In genomic region chr5:120684749-120685415, GRCh38 we compare ENCODE assay signal across 10 cellular contexts.
DNase-seq lines count a peak whose midpoint lies in the region; ATAC-seq, FAIRE-seq and TF ChIP-seq lines count a peak whose summit lies in the region.
"Had no signal": no experiment of that assay in that cellular context is flagged by ENCODE, and none has a peak within 500 bp of the region (broad histone marks: within the 10 kb centered on the region; RNA-seq: fewer than 3 reads in every experiment).

No MANE protein-coding gene starts in this region.

- peak overlapping the region; percentile 62 for H2AK9ac ChIP-seq in IMR-90 (replicated peaks; ENCODE audit: low read depth, low read length, poor library complexity)

- no peak overlapping the region for H3K4me3 ChIP-seq in IMR-90 (ENCODE audit: insufficient read depth, low read depth, low read length)
- no peak overlapping the region for H3K4me3 ChIP-seq in brain microvascular endothelial cell (ENCODE audit: low read depth, low read length)
- no peak overlapping the region for H3K4me3 ChIP-seq in pancreas
- H3K4me3 ChIP-seq: thoracic aorta had no signal

- no peak overlapping the region; the same call in 1 of the 2 replicates for H4K91ac ChIP-seq in IMR-90 (ENCODE audit: insufficient read depth, low read depth, low read length)

- H4K20me1 ChIP-seq in IMR-90 (ENCODE audit: insufficient read depth, low read length) = no peaks in the 10 kb centered on the region

- TF ChIP-seq RAD21 in IMR-90 (IDR thresholded peaks at IDR 0.05; ENCODE audit: low read length) = no peak

- peak overlapping the region; percentile 67; the same call in 1 of the 2 replicates for H2BK20ac ChIP-seq in IMR-90 (ENCODE audit: low read depth, low read length)

- H3K18ac ChIP-seq in IMR-90 (ENCODE audit: low read depth, low read length) = no peak overlapping the region

- H2AFZ ChIP-seq in IMR-90 (replicated peaks; ENCODE audit: low read length, poor library complexity) = peak overlapping the region; percentile 46

- no peak overlapping the region for H4K5ac ChIP-seq in IMR-90 (ENCODE audit: low read depth, low read length)

- peak; percentile 41 for DNase-seq in NCI-H82 (lab: John Stamatoyannopoulos, UW)
- DNase-seq in NCI-H82 treated with DMSO at 0.1 percent for 48 hours (lab: John Stamatoyannopoulos, UW; ENCODE audit: unreplicated experiment) = no peak
- DNase-seq in IMR-90 = peak; percentile 12
- no peak for DNase-seq in brain microvascular endothelial cell
- DNase-seq in sciatic nerve (ENCODE audit: low spot score) = no peak
- no peak for DNase-seq in GM12891 (ENCODE audit: insufficient read length, low spot score)
- DNase-seq in pancreas = no peak
- DNase-seq: NCI-H1694 had no signal

- CTCF ChIA-PET in IMR-90 (lab: Yijun Ruan, JAX) = no interaction called here

- peak overlapping the region in 1 of 2 experiments; percentile 51; a peak in 3 of 4 replicates for H4K8ac ChIP-seq in IMR-90 (ENCODE audit: low read depth in 2 of 2, low read length in 2 of 2)

- peaks cover 10 to 30% of the 10 kb centered on the region in 2 experiments; a peak in 3 of 4 replicates for H3K79me1 ChIP-seq in IMR-90 (ENCODE audit: low read depth in 1 of 2, low read length in 2 of 2)

- peak overlapping the region; percentile 64; the same call in 1 of the 2 replicates for H3K23ac ChIP-seq in IMR-90 (ENCODE audit: low read depth, low read length)

- no TSS peak for BruUV-seq in IMR-90 (replicated peaks; lab: Mats Ljungman, UMichigan)

- H3K27me3 ChIP-seq in IMR-90 (ENCODE audit: control insufficient read depth, insufficient read depth, low read length) = no peaks in the 10 kb centered on the region
- no peaks in the 10 kb centered on the region for H3K27me3 ChIP-seq in brain microvascular endothelial cell (replicated peaks)
- no peaks in the 10 kb centered on the region for H3K27me3 ChIP-seq in pancreas

- no peak for FAIRE-seq in GM12891 (lab: Jason Lieb, UNC)
- no peak for FAIRE-seq in pancreas (lab: Jason Lieb, UNC)

- POLR2A ChIA-PET in IMR-90 (lab: Charles Lee; ENCODE audit: unreplicated experiment) = no interaction called here

- dilution Hi-C loops in IMR-90 (cut with HindIII; ENCODE audit: low sequenced_read_pairs, unreplicated experiment) = no loop called here

- no peak overlapping the region for H3K9ac ChIP-seq in IMR-90 (ENCODE audit: low read depth, low read length)

- no peak overlapping the region for H2BK5ac ChIP-seq in IMR-90 (ENCODE audit: low read depth, low read length, poor library complexity, severe bottlenecking)

- ATAC-seq in IMR-90 (ENCODE audit: low read depth) = peak; percentile 46; the same call in 1 of the 2 replicates
- peak; percentile 24 for ATAC-seq in sciatic nerve
- ATAC-seq in HG02870 (IDR thresholded peaks at IDR 0.05; ENCODE audit: unreplicated experiment) = no peak
- no peak for ATAC-seq in pancreas

- in situ Hi-C loops in IMR-90 (cut with MboI; ENCODE audit: low sequenced_read_pairs) (no loop called here), brain microvascular endothelial cell (cut with HindIII; ENCODE audit: low pct_ligation_motif_present, low sequenced_read_pairs) (no loop called here)

- H3K36me3 ChIP-seq in IMR-90 (ENCODE audit: control insufficient read depth, insufficient read depth, low read length) (peaks cover 7% of the 10 kb centered on the region; the same call in 1 of the 2 replicates), brain microvascular endothelial cell (replicated peaks) (no peaks in the 10 kb centered on the region), pancreas (no peaks in the 10 kb centered on the region)
- H3K36me3 ChIP-seq: thoracic aorta had no signal

- no peak overlapping the region for H3K56ac ChIP-seq in IMR-90 (ENCODE audit: extremely low read depth, insufficient read depth, low read length)

- no peak overlapping the region for H3K4me2 ChIP-seq in IMR-90 (ENCODE audit: low read depth, low read length)

- TF ChIP-seq CTCF in IMR-90 (conservative IDR thresholded peaks at IDR 0.05; ENCODE audit: low read depth, low read length) = peak; percentile 26; the same call in 1 of the 2 replicates
- peak; percentile 66 for TF ChIP-seq CTCF in brain microvascular endothelial cell (IDR thresholded peaks at IDR 0.05; ENCODE audit: low read depth, low read length, missing control alignments)
- TF ChIP-seq CTCF in pancreas (IDR thresholded peaks at IDR 0.05) = no peak

- 0 out of 2 replicates have a peak overlapping the region, but pooled peaks have one; percentile 46 for H2BK120ac ChIP-seq in IMR-90 (ENCODE audit: low read depth, low read length)

- 0 out of 3 replicates have a peak overlapping the region, but pooled peaks have one; percentile 13 for H2BK15ac ChIP-seq in IMR-90 (ENCODE audit: low read depth, low read length)

- peak overlapping the region; percentile 35; the same call in 1 of the 2 replicates for H3K4ac ChIP-seq in IMR-90 (ENCODE audit: low read depth, low read length)

- H3K4me1 ChIP-seq in IMR-90 (ENCODE audit: control insufficient read depth, insufficient read depth, low read length) (peaks cover 5% of the 10 kb centered on the region; the same call in 1 of the 2 replicates), pancreas (no peaks in the 10 kb centered on the region)

- H2AK5ac ChIP-seq in IMR-90 (ENCODE audit: low read depth, low read length) = peak overlapping the region; percentile 70

- H3K27ac ChIP-seq in IMR-90 (ENCODE audit: insufficient read depth, low read length) = no peak overlapping the region
- no peak overlapping the region for H3K27ac ChIP-seq in brain microvascular endothelial cell
- no peak overlapping the region for H3K27ac ChIP-seq in pancreas
- H3K27ac ChIP-seq: thoracic aorta had no signal

- peaks cover 8% of the 10 kb centered on the region; the same call in 1 of the 2 replicates for H3K9me1 ChIP-seq in IMR-90 (ENCODE audit: insufficient read depth, low read length)

- H3K14ac ChIP-seq in IMR-90 (replicated peaks; ENCODE audit: low read depth, low read length) = peak overlapping the region; percentile 72; the same call in 1 of the 2 replicates

- no CpG with 5 or more reads among the region's 2 CpGs for WGBS in IMR-90 (ENCODE audit: extremely low coverage in 2 of 2, insufficient read length in 1 of 2), 2 experiments
- WGBS in pancreas, 2 donors = 48 to 59% methylated on average over 2 of the region's 2 CpGs

- intact Hi-C loops in IMR-90 (cut with micrococcal nuclease) = loop anchor here (2.0 to 10.0 kb wide), 4 partner anchors 120 to 740 kb away; partner anchors contain the start of gene PRR16
- intact Hi-C loops in sciatic nerve (cut with DNase I) = no loop called here
- intact Hi-C loops in pancreas (cut with DNase I) = no loop called here

- TF ChIP-seq POLR2A in IMR-90 (IDR thresholded peaks at IDR 0.05; ENCODE audit: low read depth, low read length) = no peak
- no peak for TF ChIP-seq POLR2A in GM12891 (IDR thresholded peaks at IDR 0.05; ENCODE audit: low read depth, low read length)

- H3K9me3 ChIP-seq in IMR-90 (ENCODE audit: control insufficient read depth, insufficient read depth, low read length) (no peaks in the 10 kb centered on the region), pancreas (no peaks in the 10 kb centered on the region)
- H3K9me3 ChIP-seq: thoracic aorta had no signal

TF ChIP-seq in IMR-90, 13 proteins besides CTCF, POLR2A, EP300 and RAD21 (continues in another document):
- TF ChIP-seq, protein P1, sequence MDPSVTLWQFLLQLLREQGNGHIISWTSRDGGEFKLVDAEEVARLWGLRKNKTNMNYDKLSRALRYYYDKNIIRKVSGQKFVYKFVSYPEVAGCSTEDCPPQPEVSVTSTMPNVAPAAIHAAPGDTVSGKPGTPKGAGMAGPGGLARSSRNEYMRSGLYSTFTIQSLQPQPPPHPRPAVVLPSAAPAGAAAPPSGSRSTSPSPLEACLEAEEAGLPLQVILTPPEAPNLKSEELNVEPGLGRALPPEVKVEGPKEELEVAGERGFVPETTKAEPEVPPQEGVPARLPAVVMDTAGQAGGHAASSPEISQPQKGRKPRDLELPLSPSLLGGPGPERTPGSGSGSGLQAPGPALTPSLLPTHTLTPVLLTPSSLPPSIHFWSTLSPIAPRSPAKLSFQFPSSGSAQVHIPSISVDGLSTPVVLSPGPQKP (IDR thresholded peaks at IDR 0.05; ENCODE audit: borderline replicate concordance, low read depth, low read length) = no peak
- TF ChIP-seq BHLHE40 (IDR thresholded peaks at IDR 0.05; ENCODE audit: low read depth, low read length) (no peak), CEBPB (IDR thresholded peaks at IDR 0.05; ENCODE audit: low read depth, low read length) (no peak), MAFK (IDR thresholded peaks at IDR 0.05; ENCODE audit: low read depth, low read length) (no peak)
- TF ChIP-seq, protein P2, sequence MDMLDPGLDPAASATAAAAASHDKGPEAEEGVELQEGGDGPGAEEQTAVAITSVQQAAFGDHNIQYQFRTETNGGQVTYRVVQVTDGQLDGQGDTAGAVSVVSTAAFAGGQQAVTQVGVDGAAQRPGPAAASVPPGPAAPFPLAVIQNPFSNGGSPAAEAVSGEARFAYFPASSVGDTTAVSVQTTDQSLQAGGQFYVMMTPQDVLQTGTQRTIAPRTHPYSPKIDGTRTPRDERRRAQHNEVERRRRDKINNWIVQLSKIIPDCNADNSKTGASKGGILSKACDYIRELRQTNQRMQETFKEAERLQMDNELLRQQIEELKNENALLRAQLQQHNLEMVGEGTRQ (IDR thresholded peaks at IDR 0.05; ENCODE audit: low read depth, low read length) = no peak

TF ChIP-seq in GM12891, 5 proteins besides CTCF, POLR2A, EP300 and RAD21:
- TF ChIP-seq PAX5 (IDR thresholded peaks at IDR 0.05; ENCODE audit: insufficient read depth, low read length, severe bottlenecking) (no peak), POLR2AphosphoS5 (IDR thresholded peaks at IDR 0.05; ENCODE audit: low read depth, low read length) (no peak), TAF1 (IDR thresholded peaks at IDR 0.05; ENCODE audit: low read depth, low read length) (no peak), POU2F2 (IDR thresholded peaks at IDR 0.05; ENCODE audit: low read depth, low read length) (no peak)
TF ChIP-seq in GM12891: peak in this region for 0.

Comparison
In these comparisons a context has a peak if more than half of its experiments do, and no peak if none do; other contexts are left out.
1. DNase-seq: peak in NCI-H82 (single experiment) and IMR-90 (single experiment); none in NCI-H82 treated with DMSO at 0.1 percent for 48 hours (single experiment), brain microvascular endothelial cell (single experiment), sciatic nerve (single experiment), GM12891 (single experiment) and pancreas (0 of 6).
2. ATAC-seq: peak in IMR-90 (single experiment) and sciatic nerve (single experiment); none in HG02870 (single experiment) and pancreas (0 of 4).
3. CTCF ChIP-seq: peak in IMR-90 (single experiment) and brain microvascular endothelial cell (single experiment); none in pancreas (0 of 4).